ENCODE assay signal across 30 cellular contexts in genomic region chr11:65221026-65221425, GRCh38. TPM values are rescaled to one million over a fixed set of nuclear protein-coding genes. Genes with fewer than 3 reads are reported as not detected.
"Had no signal": no experiment of that assay in that cellular context is flagged by ENCODE, and none has a peak within 500 bp of the region (broad histone marks: within the 10 kb centered on the region; RNA-seq: fewer than 3 reads in every experiment).

No MANE protein-coding gene starts in this region.

- H3K4me3 Mint-ChIP-seq: activated CD4-positive, alpha-beta T cell treated with anti-CD3 and anti-CD28 coated beads, Interleukin-2, amount 10 ng/mL, durations not matched to agents 24 days and 14 days; activated CD8-positive, alpha-beta T cell treated with anti-CD3 and anti-CD28 coated beads, Interleukin-2, amount 10 ng/mL, durations not matched to agents 7 days and 5 days; activated naive CD4-positive, alpha-beta T cell treated with anti-CD3 and anti-CD28 coated beads for 36 hours; activated T-cell treated with anti-CD3 and anti-CD28 coated beads, Interleukin-2, amount 50 U/mL, for 24 hours; T-helper 2 cell treated with Interferon-gamma antibody and Interleukin-4, amounts not matched to agents 5 μg/mL and 100 μg/mL, for 36 hours had no signal

- ATAC-seq: activated CD8-positive, alpha-beta T cell treated with anti-CD3 and anti-CD28 coated beads, Interleukin-2, amount 10 ng/mL, durations not matched to agents 7 days and 5 days; activated naive CD4-positive, alpha-beta T cell treated with anti-CD3 and anti-CD28 coated beads, Interleukin-2, amount 50 U/mL, for 72 hours; body of pancreas; K562; Panc1 had no signal

- H3K36me3 Mint-ChIP-seq: activated naive CD4-positive, alpha-beta T cell treated with anti-CD3 and anti-CD28 coated beads, Interleukin-2, amount 50 U/mL, for 72 hours had no signal

- H3K27ac Mint-ChIP-seq: activated CD4-positive, alpha-beta T cell treated with anti-CD3 and anti-CD28 coated beads, Interleukin-2, amount 10 ng/mL, durations not matched to agents 24 days and 14 days; activated CD8-positive, alpha-beta T cell treated with anti-CD3 and anti-CD28 coated beads, Interleukin-2, amount 10 ng/mL, durations not matched to agents 7 days and 5 days; activated naive CD4-positive, alpha-beta T cell treated with anti-CD3 and anti-CD28 coated beads for 36 hours; activated naive CD4-positive, alpha-beta T cell treated with anti-CD3 and anti-CD28 coated beads, Interleukin-2, amount 50 U/mL, for 72 hours; activated T-cell treated with anti-CD3 and anti-CD28 coated beads, Interleukin-2, amount 50 U/mL, for 24 hours; activated T-helper 2 cell treated with anti-CD3 and anti-CD28 coated beads, Interferon-gamma antibody, Interleukin-2, Interleukin-4, amounts not matched to agents 10 μg/mL and 5 μg/mL and 100 μg/mL, durations not matched to agents 14 hours and 24 hours and 36 hours; T-helper 2 cell treated with Interferon-gamma antibody and Interleukin-4, amounts not matched to agents 5 μg/mL and 100 μg/mL, for 36 hours had no signal

- H3K9me3 Mint-ChIP-seq: activated CD4-positive, alpha-beta T cell treated with anti-CD3 and anti-CD28 coated beads, Interleukin-2, amount 10 ng/mL, durations not matched to agents 24 days and 14 days; activated naive CD4-positive, alpha-beta T cell treated with anti-CD3 and anti-CD28 coated beads for 36 hours; activated naive CD4-positive, alpha-beta T cell treated with anti-CD3 and anti-CD28 coated beads, Interleukin-2, amount 50 U/mL, for 72 hours; activated T-cell treated with anti-CD3 and anti-CD28 coated beads, Interleukin-2, amount 50 U/mL, for 24 hours; activated T-helper 2 cell treated with anti-CD3 and anti-CD28 coated beads, Interferon-gamma antibody, Interleukin-2, Interleukin-4, amounts not matched to agents 10 μg/mL and 5 μg/mL and 100 μg/mL, durations not matched to agents 14 hours and 24 hours and 36 hours; T-helper 2 cell treated with Interferon-gamma antibody and Interleukin-4, amounts not matched to agents 5 μg/mL and 100 μg/mL, for 36 hours had no signal

- DNase-seq: activated CD4-positive, alpha-beta T cell treated with anti-CD3 and anti-CD28 coated beads, Interleukin-2, amount 10 ng/mL, durations not matched to agents 24 days and 14 days; activated CD4-positive, alpha-beta T cell treated with anti-CD3 and anti-CD28 coated beads, Interleukin-2, amount 50 U/mL, for 4 hours; activated CD8-positive, alpha-beta T cell treated with anti-CD3 and anti-CD28 coated beads, Interleukin-2, amount 10 ng/mL, durations not matched to agents 7 days and 5 days; activated gamma-delta T cell treated with Interleukin-2 at 50 U/mL for 16 hours; activated naive CD4-positive, alpha-beta T cell treated with anti-CD3 and anti-CD28 coated beads for 36 hours; activated T-cell treated with anti-CD3 and anti-CD28 coated beads, Interleukin-2, amount 50 U/mL, for 24 hours; body of pancreas; NCI-H1105; NCI-H1417 treated with DMSO at 0.1 percent for 48 hours; NCI-H1930; NCI-H2107; NCI-H2171 treated with DMSO at 0.1 percent for 48 hours; NCI-H2227 treated with DMSO at 0.1 percent for 48 hours; NCI-H446 treated with DMSO at 0.1 percent for 48 hours; NCI-H524; NCI-H69; SHP77; SJCRH30 had no signal

- H3K9me3 ChIP-seq: adrenal gland, body of pancreas, breast epithelium, SJCRH30 had no signal

RNA-seq across cellular contexts. Expression of gene SPDYC, which starts 51.0 kb away (rescaled TPM):
- total RNA-seq: activated CD4-positive, alpha-beta T cell treated with anti-CD3 and anti-CD28 coated beads, Interleukin-2, amount 10 ng/mL, durations not matched to agents 24 days and 14 days; activated CD8-positive, alpha-beta T cell treated with anti-CD3 and anti-CD28 coated beads, Interleukin-2, amount 10 ng/mL, durations not matched to agents 7 days and 5 days; activated naive CD4-positive, alpha-beta T cell treated with anti-CD3 and anti-CD28 coated beads for 36 hours; activated naive CD4-positive, alpha-beta T cell treated with anti-CD3 and anti-CD28 coated beads, Interleukin-2, amount 50 U/mL, for 72 hours; activated T-helper 2 cell treated with anti-CD3 and anti-CD28 coated beads, Interferon-gamma antibody, Interleukin-2, Interleukin-4, amounts not matched to agents 10 μg/mL and 5 μg/mL and 100 μg/mL, durations not matched to agents 14 hours and 24 hours and 36 hours; adrenal gland; astrocyte; body of pancreas; breast epithelium; cardiac septum; MCF 10A; RPMI7951; T-helper 1 cell treated with Interleukin-12 subunit alpha and Interleukin-12 subunit beta and Interleukin-4 antibody, amounts not matched to agents 30 ng/mL and 1 ng/mL, for 36 hours had no signal
